15 cellular contexts compared by ENCODE assay signal in genomic region chr9:114322160-114322818, GRCh38. TPM values are rescaled to one million over a fixed set of nuclear protein-coding genes. Genes with fewer than 3 reads are reported as not detected.
"Had no signal": no experiment of that assay in that cellular context is flagged by ENCODE, and none has a peak within 500 bp of the region (broad histone marks: within the 10 kb centered on the region; RNA-seq: fewer than 3 reads in every experiment).

No MANE protein-coding gene starts in this region.

RNA-seq across cellular contexts. Expression of gene ORM1, which starts 0.6 kb away (rescaled TPM):
- total RNA-seq: activated CD4-positive, alpha-beta memory T cell treated with anti-CD3 and anti-CD28 coated beads, Interleukin-2, amount 10 ng/mL, durations not matched to agents 7 days and 5 days; activated CD4-positive, alpha-beta T cell treated with anti-CD3 and anti-CD28 coated beads, Interleukin-2, amount 10 ng/mL, durations not matched to agents 24 days and 14 days; activated T-helper 2 cell treated with anti-CD3 and anti-CD28 coated beads, Interferon-gamma antibody, Interleukin-2, Interleukin-4, amounts not matched to agents 10 μg/mL and 5 μg/mL and 100 μg/mL, durations not matched to agents 14 hours and 24 hours and 36 hours; cardiac septum; cerebellum; fibroblast of villous mesenchyme; left colon; mononuclear cell; renal cortical epithelial cell; T-helper 17 cell had no signal
- polyA plus RNA-seq: keratinocyte had no signal

RNA-seq across cellular contexts. Expression of gene ORM2, which starts 7.4 kb away (rescaled TPM):
- total RNA-seq: activated CD4-positive, alpha-beta memory T cell treated with anti-CD3 and anti-CD28 coated beads, Interleukin-2, amount 10 ng/mL, durations not matched to agents 7 days and 5 days; activated CD4-positive, alpha-beta T cell treated with anti-CD3 and anti-CD28 coated beads, Interleukin-2, amount 10 ng/mL, durations not matched to agents 24 days and 14 days; activated T-helper 2 cell treated with anti-CD3 and anti-CD28 coated beads, Interferon-gamma antibody, Interleukin-2, Interleukin-4, amounts not matched to agents 10 μg/mL and 5 μg/mL and 100 μg/mL, durations not matched to agents 14 hours and 24 hours and 36 hours; cerebellum; fibroblast of villous mesenchyme; gastroesophageal sphincter; left colon; mononuclear cell; natural killer cell; renal cortical epithelial cell; sciatic nerve; T-helper 17 cell; ureter had no signal
- polyA plus RNA-seq: keratinocyte had no signal
